9 cellular contexts compared by ENCODE assay signal in genomic region chr14:29805415-29806123, GRCh38.
DNase-seq lines count a peak whose midpoint lies in the region; ATAC-seq and TF ChIP-seq lines count a peak whose summit lies in the region.
"Had no signal": no experiment of that assay in that cellular context is flagged by ENCODE, and none has a peak within 500 bp of the region (broad histone marks: within the 10 kb centered on the region; RNA-seq: fewer than 3 reads in every experiment).

No MANE protein-coding gene starts in this region.

- peaks cover 5% of the 10 kb centered on the region for H3K9me3 Mint-ChIP-seq in activated CD8-positive, alpha-beta T cell treated with anti-CD3 and anti-CD28 coated beads for 36 hours
- no peaks in the 10 kb centered on the region for H3K9me3 Mint-ChIP-seq in activated CD8-positive, alpha-beta T cell treated with anti-CD3 and anti-CD28 coated beads, Interleukin-2, amount 10 ng/mL, durations not matched to agents 7 days and 5 days (ENCODE audit: insufficient read depth)

- H3K4me1 Mint-ChIP-seq in activated CD8-positive, alpha-beta T cell treated with anti-CD3 and anti-CD28 coated beads for 36 hours (ENCODE audit: low read depth) = no peaks in the 10 kb centered on the region
- no peaks in the 10 kb centered on the region for H3K4me1 Mint-ChIP-seq in activated CD8-positive, alpha-beta T cell treated with anti-CD3 and anti-CD28 coated beads, Interleukin-2, amount 10 ng/mL, durations not matched to agents 7 days and 5 days (ENCODE audit: low read depth)
- H3K4me1 Mint-ChIP-seq: CD4-positive, alpha-beta memory T cell had no signal

- no peak for TF ChIP-seq CTCF in activated CD8-positive, alpha-beta T cell treated with anti-CD3 and anti-CD28 coated beads for 36 hours (IDR thresholded peaks at IDR 0.05)
- TF ChIP-seq CTCF in left ventricle myocardium inferior (IDR thresholded peaks at IDR 0.05; ENCODE audit: borderline replicate concordance) (no peak), transverse colon (IDR thresholded peaks at IDR 0.05) (no peak)

- in situ Hi-C loops in transverse colon (cut with MboI; ENCODE audit: low pct_ligation_motif_present in 1 of 4, low pct_unique_long_range_greater_than_20kb in 1 of 4, low sequenced_read_pairs in 3 of 4) = no loop called here

- no peak overlapping the region for H3K27ac Mint-ChIP-seq in activated CD8-positive, alpha-beta T cell treated with anti-CD3 and anti-CD28 coated beads for 36 hours
- H3K27ac Mint-ChIP-seq in activated CD8-positive, alpha-beta T cell treated with anti-CD3 and anti-CD28 coated beads, Interleukin-2, amount 10 ng/mL, durations not matched to agents 7 days and 5 days = no peak overlapping the region
- H3K27ac Mint-ChIP-seq: CD4-positive, alpha-beta memory T cell had no signal

- POLR2A ChIA-PET in activated CD8-positive, alpha-beta T cell treated with anti-CD3 and anti-CD28 coated beads for 36 hours (lab: Charles Lee) = no interaction called here
- POLR2A ChIA-PET in activated CD8-positive, alpha-beta T cell treated with anti-CD3 and anti-CD28 coated beads, Interleukin-2, amount 10 ng/mL, durations not matched to agents 7 days and 5 days (lab: Charles Lee) = no interaction called here

- H3K4me3 ChIP-seq in left ventricle myocardium inferior = no peak overlapping the region
- H3K4me3 ChIP-seq in transverse colon = no peak overlapping the region

- H3K4me3 Mint-ChIP-seq in activated CD8-positive, alpha-beta T cell treated with anti-CD3 and anti-CD28 coated beads for 36 hours = no peak overlapping the region
- no peak overlapping the region for H3K4me3 Mint-ChIP-seq in activated CD8-positive, alpha-beta T cell treated with anti-CD3 and anti-CD28 coated beads, Interleukin-2, amount 10 ng/mL, durations not matched to agents 7 days and 5 days
- H3K4me3 Mint-ChIP-seq: CD4-positive, alpha-beta memory T cell had no signal

- ATAC-seq in activated CD8-positive, alpha-beta T cell treated with anti-CD3 and anti-CD28 coated beads for 36 hours = peak; percentile 39
- no peak for ATAC-seq in activated CD8-positive, alpha-beta T cell treated with anti-CD3 and anti-CD28 coated beads, Interleukin-2, amount 10 ng/mL, durations not matched to agents 7 days and 5 days
- no peak for ATAC-seq in HG02884 (IDR thresholded peaks at IDR 0.05; ENCODE audit: unreplicated experiment)
- no peak for ATAC-seq in HG02885 (IDR thresholded peaks at IDR 0.05; ENCODE audit: poor library complexity, unreplicated experiment)
- ATAC-seq in GM21367 (IDR thresholded peaks at IDR 0.05; ENCODE audit: unreplicated experiment) = no peak

- intact Hi-C loops in activated CD8-positive, alpha-beta T cell treated with anti-CD3 and anti-CD28 coated beads for 36 hours (cut with micrococcal nuclease) = no loop called here
- intact Hi-C loops in left ventricle myocardium inferior (cut with micrococcal nuclease) (no loop called here), transverse colon (cut with DNase I; ENCODE audit: low total_unique reads) (no loop called here)

- H3K27me3 ChIP-seq in left ventricle myocardium inferior (ENCODE audit: low read depth) (no peaks in the 10 kb centered on the region), transverse colon (no peaks in the 10 kb centered on the region)

- H3K4me1 ChIP-seq in left ventricle myocardium inferior (peaks cover 26% of the 10 kb centered on the region), transverse colon (peaks cover 0 to 3% (median 3%) of the 10 kb centered on the region in 4 donors)

- CTCF ChIA-PET in activated CD8-positive, alpha-beta T cell treated with anti-CD3 and anti-CD28 coated beads for 36 hours (lab: Charles Lee) = no interaction called here
- CTCF ChIA-PET in activated CD8-positive, alpha-beta T cell treated with anti-CD3 and anti-CD28 coated beads, Interleukin-2, amount 10 ng/mL, durations not matched to agents 7 days and 5 days (lab: Charles Lee) = no interaction called here

- peak; percentile 1 for DNase-seq in activated CD8-positive, alpha-beta T cell treated with anti-CD3 and anti-CD28 coated beads for 36 hours
- no peak for DNase-seq in activated CD8-positive, alpha-beta T cell treated with anti-CD3 and anti-CD28 coated beads, Interleukin-2, amount 10 ng/mL, durations not matched to agents 7 days and 5 days
- DNase-seq in SHP77 treated with DMSO at 0.1 percent for 48 hours (lab: John Stamatoyannopoulos, UW) = peak; percentile 58
- peak; percentile 58 for DNase-seq in left ventricle myocardium inferior
- DNase-seq in transverse colon = peak; percentile 13
- DNase-seq: CD4-positive, alpha-beta memory T cell had no signal

- H3K36me3 ChIP-seq in left ventricle myocardium inferior (no peaks in the 10 kb centered on the region), transverse colon (no peaks in the 10 kb centered on the region)

- H3K9me3 ChIP-seq in left ventricle myocardium inferior (replicated peaks) (no peaks in the 10 kb centered on the region), transverse colon (no peaks in the 10 kb centered on the region)

- 92 to 94% methylated on average over 3 to 4 of the region's 4 CpGs for WGBS in transverse colon (ENCODE audit: low coverage in 1 of 2), 2 donors

- TF ChIP-seq POLR2A in transverse colon (IDR thresholded peaks at IDR 0.05) = no peak

- H3K27me3 Mint-ChIP-seq in activated CD8-positive, alpha-beta T cell treated with anti-CD3 and anti-CD28 coated beads for 36 hours = no peaks in the 10 kb centered on the region
- no peaks in the 10 kb centered on the region for H3K27me3 Mint-ChIP-seq in activated CD8-positive, alpha-beta T cell treated with anti-CD3 and anti-CD28 coated beads, Interleukin-2, amount 10 ng/mL, durations not matched to agents 7 days and 5 days (ENCODE audit: low read depth)
- H3K27me3 Mint-ChIP-seq: CD4-positive, alpha-beta memory T cell had no signal

- H3K36me3 Mint-ChIP-seq in activated CD8-positive, alpha-beta T cell treated with anti-CD3 and anti-CD28 coated beads for 36 hours (ENCODE audit: low read depth) = no peaks in the 10 kb centered on the region
- H3K36me3 Mint-ChIP-seq in activated CD8-positive, alpha-beta T cell treated with anti-CD3 and anti-CD28 coated beads, Interleukin-2, amount 10 ng/mL, durations not matched to agents 7 days and 5 days (ENCODE audit: low read depth) = no peaks in the 10 kb centered on the region
- H3K36me3 Mint-ChIP-seq: CD4-positive, alpha-beta memory T cell had no signal

- no peak for TF ChIP-seq EP300 in transverse colon (IDR thresholded peaks at IDR 0.05; ENCODE audit: low read depth)

- no peak overlapping the region for H3K27ac ChIP-seq in left ventricle myocardium inferior (replicated peaks)
- no peak overlapping the region for H3K27ac ChIP-seq in transverse colon
